In genomic region chr12:111405149-111405855, GRCh38 we compare ENCODE assay signal across 8 cellular contexts. TPM values are rescaled to one million over a fixed set of nuclear protein-coding genes. Genes with fewer than 3 reads are reported as not detected.
DNase-seq lines count a peak whose midpoint lies in the region; TF ChIP-seq lines count a peak whose summit lies in the region.

No MANE protein-coding gene starts in this region.

- H3K36me3 ChIP-seq in MM.1S (replicated peaks; ENCODE audit: insufficient read depth, low read length) (no peaks in the 10 kb centered on the region), stomach smooth muscle (ENCODE audit: control insufficient read depth in 2 of 2, insufficient read depth in 2 of 2, low read length in 2 of 2) (no peaks in the 10 kb centered on the region)

- no peaks in the 10 kb centered on the region for H3K9me3 Mint-ChIP-seq in neural crest cell

- H3K4me3 Mint-ChIP-seq in neural crest cell, result peak overlapping the region; percentile 86

- peaks cover 42% of the 10 kb centered on the region for H3K79me2 ChIP-seq in MM.1S (ENCODE audit: low read length)

- H3K4me2 ChIP-seq in MM.1S (ENCODE audit: low read depth, low read length), result peak overlapping the region; percentile 57; the same call in 1 of the 2 replicates

- H3K27me3 ChIP-seq in MM.1S (replicated peaks; ENCODE audit: insufficient read depth, low read length), result no peaks in the 10 kb centered on the region
- no peaks in the 10 kb centered on the region for H3K27me3 ChIP-seq in stomach smooth muscle (ENCODE audit: control insufficient read depth in 1 of 2, insufficient read depth in 2 of 2, low read length in 2 of 2)

- peaks cover 18% of the 10 kb centered on the region for H3F3A ChIP-seq in MM.1S (ENCODE audit: insufficient read depth, low read length)

- H3K4me3 ChIP-seq in MM.1S (ENCODE audit: low read length) (peak overlapping the region; percentile 53), foreskin fibroblast (ENCODE audit: low read depth in 1 of 2, low read length in 2 of 2) (peak overlapping the region; percentile 38 to 61), stomach smooth muscle (ENCODE audit: low read length in 2 of 2) (peak overlapping the region; percentile 67 to 90)

- no peaks in the 10 kb centered on the region for H3K9me3 ChIP-seq in MM.1S (replicated peaks; ENCODE audit: insufficient read depth, low read length)
- H3K9me3 ChIP-seq in stomach smooth muscle (ENCODE audit: control insufficient read depth in 2 of 2, low read length in 2 of 2), result no peaks in the 10 kb centered on the region

- H3K27ac Mint-ChIP-seq in neural crest cell (ENCODE audit: unreplicated experiment), result peak overlapping the region; percentile 60

- no peak overlapping the region for H3K27ac ChIP-seq in MM.1S (ENCODE audit: low read length)
- H3K27ac ChIP-seq in stomach smooth muscle (ENCODE audit: low read length), result peak overlapping the region; percentile 70

- H3K4me1 ChIP-seq in MM.1S (ENCODE audit: low read length) (peaks cover 14% of the 10 kb centered on the region), stomach smooth muscle (ENCODE audit: control insufficient read depth, insufficient read depth, low read length) (peaks cover 51% of the 10 kb centered on the region)

- TF ChIP-seq CTCF in MM.1S (IDR thresholded peaks at IDR 0.05; ENCODE audit: low read length), result peak; percentile 21; the same call in 1 of the 2 replicates
- no peak for TF ChIP-seq CTCF in foreskin fibroblast (IDR thresholded peaks at IDR 0.05; ENCODE audit: low read depth, low read length)
- TF ChIP-seq CTCF in neural crest cell (conservative IDR thresholded peaks at IDR 0.05), result peak; percentile 63

- no peaks in the 10 kb centered on the region for H4K20me1 ChIP-seq in MM.1S (ENCODE audit: insufficient read depth, low read length)

- H3K9me2 ChIP-seq in MM.1S (replicated peaks; ENCODE audit: insufficient read depth, low read length), result no peaks in the 10 kb centered on the region

- peak overlapping the region; percentile 50; the same call in 1 of the 2 replicates for H3K9ac ChIP-seq in MM.1S (ENCODE audit: low read length)
- H3K9ac ChIP-seq in stomach smooth muscle (ENCODE audit: low read length in 2 of 2), result no peak overlapping the region

- H2AFZ ChIP-seq in MM.1S (ENCODE audit: low read length), result 0 out of 2 replicates have a peak overlapping the region, but pooled peaks have one; percentile 45

- H3K27me3 Mint-ChIP-seq in neural crest cell (ENCODE audit: low read depth), result peaks cover 13% of the 10 kb centered on the region

- H3K4me1 Mint-ChIP-seq in neural crest cell, result peaks cover 45% of the 10 kb centered on the region

- DNase-seq in GF-D8 (lab: John Stamatoyannopoulos, UW) (peak; percentile 95), HCEC 1CT (peak; percentile 94), MM.1S (peak; percentile 91), SHP77 (lab: John Stamatoyannopoulos, UW) (peak; percentile 89 to 91), activated gamma-delta T cell (lab: John Stamatoyannopoulos, UW) (peak; percentile 98), foreskin fibroblast (peak; percentile 89 to 98), neural crest cell (ENCODE audit: low read depth, low spot score) (peak; percentile 98)

- no peaks in the 10 kb centered on the region for H3K36me3 Mint-ChIP-seq in neural crest cell (ENCODE audit: low read depth)

RNA-seq across cellular contexts. Expression of gene SH2B3, which starts 0.4 kb away (rescaled TPM):
- 11.3 and 11.8 TPM in 2 replicates for total RNA-seq in neural crest cell

RNA-seq across cellular contexts. Expression of gene PHETA1, which starts 36.4 kb away (rescaled TPM):
- 34.2 and 34.8 TPM in 2 replicates for total RNA-seq in neural crest cell
